In the genomic region with DNA sequence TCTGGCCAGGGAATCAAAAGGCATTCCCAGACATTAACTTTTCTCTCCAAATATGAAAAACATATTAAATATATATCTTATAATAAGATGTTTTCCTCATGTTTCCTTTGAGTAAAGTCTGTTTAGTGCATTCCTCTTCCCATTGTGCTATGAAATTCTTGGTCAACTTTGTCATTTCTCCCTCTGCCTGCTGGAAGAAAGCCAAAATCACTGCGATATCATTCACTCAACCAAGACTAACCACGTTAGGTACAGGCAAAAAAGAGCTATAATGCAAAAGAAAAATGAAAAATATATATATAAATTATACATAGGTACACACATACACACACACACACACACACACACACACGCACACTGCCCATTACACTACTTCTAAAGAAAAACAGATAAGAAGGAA, we compare ENCODE assay signal across 19 cellular contexts.
DNase-seq lines count a peak whose midpoint lies in the region; ATAC-seq, FAIRE-seq and TF ChIP-seq lines count a peak whose summit lies in the region.
"Had no signal": no experiment of that assay in that cellular context is flagged by ENCODE, and none has a peak within 500 bp of the region (broad histone marks: within the 10 kb centered on the region; RNA-seq: fewer than 3 reads in every experiment).

No MANE protein-coding gene starts in this region.

- no peak for TF ChIP-seq POLR2A in thyroid gland (IDR thresholded peaks at IDR 0.05)

- H3F3A ChIP-seq in GM23248 (ENCODE audit: insufficient read depth) (no peaks in the 10 kb centered on the region), neural cell (ENCODE audit: insufficient read depth, low read length, poor library complexity, severe bottlenecking) (no peaks in the 10 kb centered on the region)

- H3K27me3 ChIP-seq in GM23248 (replicated peaks; ENCODE audit: insufficient read depth) (no peaks in the 10 kb centered on the region), neural cell (ENCODE audit: insufficient read depth, low read depth, low read length) (no peaks in the 10 kb centered on the region), thyroid gland (no peaks in the 10 kb centered on the region)
- H3K27me3 ChIP-seq: ascending aorta, BLaER1 had no signal

- TF ChIP-seq RAD21 in neural cell (conservative IDR thresholded peaks at IDR 0.05) = no peak

- H3K4me1 ChIP-seq in GM23248 (ENCODE audit: insufficient read depth) (no peaks in the 10 kb centered on the region), thyroid gland (no peaks in the 10 kb centered on the region)
- H3K4me1 ChIP-seq: ascending aorta, BLaER1, spleen had no signal

- in situ Hi-C loops in GM23248 (cut with MboI) = no loop called here

- FAIRE-seq in RCC 7860 (lab: Jason Lieb, UNC) = no peak

- H3K4me2 ChIP-seq in GM23248 (ENCODE audit: unreplicated experiment) (no peak overlapping the region), neural cell (ENCODE audit: low read length) (no peak overlapping the region)
- H3K4me2 ChIP-seq: BLaER1 had no signal

- ATAC-seq in naive thymus-derived CD8-positive, alpha-beta T cell = no peak
- no peak for ATAC-seq in HG02852 (IDR thresholded peaks at IDR 0.05; ENCODE audit: unreplicated experiment)
- ATAC-seq: natural killer cell had no signal

- POLR2A ChIA-PET in naive thymus-derived CD8-positive, alpha-beta T cell (lab: Charles Lee) = no interaction called here

- no peak for TF ChIP-seq CTCF in epithelial cell of proximal tubule (conservative IDR thresholded peaks at IDR 0.05; ENCODE audit: low read depth, low read length)
- no peak for TF ChIP-seq CTCF in neural cell (IDR thresholded peaks at IDR 0.05; ENCODE audit: poor library complexity, severe bottlenecking)
- no peak for TF ChIP-seq CTCF in thyroid gland (IDR thresholded peaks at IDR 0.05)

- H3K27ac ChIP-seq in GM23248 (no peak overlapping the region), neural cell (ENCODE audit: low read length) (peak overlapping the region; percentile 66), thyroid gland (no peak overlapping the region)
- H3K27ac ChIP-seq: ascending aorta, BLaER1, spleen, WERI-Rb-1 had no signal

- H4K20me1 ChIP-seq in GM23248 (ENCODE audit: insufficient read depth) (no peaks in the 10 kb centered on the region), neural cell (ENCODE audit: insufficient read depth) (no peaks in the 10 kb centered on the region)
- H4K20me1 ChIP-seq: BLaER1 had no signal

- H3K4me3 Mint-ChIP-seq in naive thymus-derived CD8-positive, alpha-beta T cell = no peak overlapping the region
- H3K4me3 Mint-ChIP-seq: activated naive CD4-positive, alpha-beta T cell treated with anti-CD3 and anti-CD28 coated beads for 36 hours; natural killer cell; T-helper 1 cell treated with Interleukin-12 subunit alpha and Interleukin-12 subunit beta and Interleukin-4 antibody, amounts not matched to agents 30 μg/mL and 1 μg/mL, for 36 hours had no signal

- WGBS in GM23248 (ENCODE audit: low coverage in 1 of 2, low lambda C conversion rate in 2 of 2, missing lambda C conversion rate in 2 of 2), 2 experiments = 35 to 43% methylated on average over 3 of the region's 3 CpGs
- 31 to 35% methylated on average over 3 of the region's 3 CpGs for WGBS in thyroid gland, 2 donors

- H3K9me2 ChIP-seq in GM23248 (ENCODE audit: insufficient read depth) (no peaks in the 10 kb centered on the region), neural cell (ENCODE audit: insufficient read depth, low read length) (no peaks in the 10 kb centered on the region)

- H3K9me3 Mint-ChIP-seq in naive thymus-derived CD8-positive, alpha-beta T cell = no peaks in the 10 kb centered on the region
- H3K9me3 Mint-ChIP-seq: activated naive CD4-positive, alpha-beta T cell treated with anti-CD3 and anti-CD28 coated beads for 36 hours; natural killer cell; T-helper 1 cell treated with Interleukin-12 subunit alpha and Interleukin-12 subunit beta and Interleukin-4 antibody, amounts not matched to agents 30 μg/mL and 1 μg/mL, for 36 hours had no signal

- H3K27me3 Mint-ChIP-seq in naive thymus-derived CD8-positive, alpha-beta T cell = peaks cover 0 to 21% (median 12%) of the 10 kb centered on the region in 5 donors

- H3K9ac ChIP-seq in GM23248 (no peak overlapping the region), neural cell (ENCODE audit: low read length) (no peak overlapping the region)
- H3K9ac ChIP-seq: BLaER1 had no signal

- H3K27ac Mint-ChIP-seq in naive thymus-derived CD8-positive, alpha-beta T cell = no peak overlapping the region
- H3K27ac Mint-ChIP-seq: activated naive CD4-positive, alpha-beta T cell treated with anti-CD3 and anti-CD28 coated beads for 36 hours; natural killer cell; T-helper 1 cell treated with Interleukin-12 subunit alpha and Interleukin-12 subunit beta and Interleukin-4 antibody, amounts not matched to agents 30 μg/mL and 1 μg/mL, for 36 hours had no signal

- DNase-seq in GM23248 (peak; percentile 6), RCC 7860 (ENCODE audit: low spot score) (peak; percentile 22), epithelial cell of proximal tubule (ENCODE audit: low read depth) (peak; percentile 7), thyroid gland (no peak)
- no peak for DNase-seq in naive thymus-derived CD8-positive, alpha-beta T cell
- DNase-seq: activated CD4-positive, alpha-beta T cell treated with anti-CD3 and anti-CD28 coated beads, Interleukin-2, amount 50 U/mL, for 4 hours; activated naive CD4-positive, alpha-beta T cell treated with anti-CD3 and anti-CD28 coated beads for 36 hours; cortex of kidney; glutamatergic neuron; natural killer cell; SHP77; spleen; WERI-Rb-1 had no signal

- H3K4me3 ChIP-seq in GM23248 = no peak overlapping the region
- no peak overlapping the region for H3K4me3 ChIP-seq in epithelial cell of proximal tubule (ENCODE audit: low read depth, low read length)
- no peak overlapping the region for H3K4me3 ChIP-seq in neural cell (ENCODE audit: low read length)
- H3K4me3 ChIP-seq in thyroid gland (replicated peaks in 1 of 3) = no peak overlapping the region
- H3K4me3 ChIP-seq: ascending aorta, BLaER1, lung, spleen had no signal

- no peak for TF ChIP-seq EP300 in neural cell (conservative IDR thresholded peaks at IDR 0.05; ENCODE audit: poor library complexity, severe bottlenecking)

- intact Hi-C loops in thyroid gland (cut with DNase I) = no loop called here

- no peaks in the 10 kb centered on the region for H3K9me3 ChIP-seq in GM23248 (ENCODE audit: low read depth)
- no peaks in the 10 kb centered on the region for H3K9me3 ChIP-seq in neural cell (ENCODE audit: low read length)
- no peaks in the 10 kb centered on the region for H3K9me3 ChIP-seq in thyroid gland
- H3K9me3 ChIP-seq: ascending aorta, BLaER1, spleen had no signal

- H3K36me3 ChIP-seq in GM23248 (ENCODE audit: low read depth) (no peaks in the 10 kb centered on the region), neural cell (ENCODE audit: insufficient read depth, low read length) (no peaks in the 10 kb centered on the region), thyroid gland (no peaks in the 10 kb centered on the region)
- H3K36me3 ChIP-seq: ascending aorta, BLaER1, spleen, WERI-Rb-1 had no signal

- H3K4me1 Mint-ChIP-seq in naive thymus-derived CD8-positive, alpha-beta T cell = no peaks in the 10 kb centered on the region
- H3K4me1 Mint-ChIP-seq: natural killer cell had no signal

- H3K79me2 ChIP-seq in GM23248 (ENCODE audit: insufficient read depth) (no peaks in the 10 kb centered on the region), neural cell (replicated peaks; ENCODE audit: insufficient read depth, low read length) (no peaks in the 10 kb centered on the region)

- no peaks in the 10 kb centered on the region for H3K36me3 Mint-ChIP-seq in naive thymus-derived CD8-positive, alpha-beta T cell
- H3K36me3 Mint-ChIP-seq: natural killer cell had no signal

- no peak overlapping the region for H2AFZ ChIP-seq in GM23248
- H2AFZ ChIP-seq in neural cell (ENCODE audit: low read depth, low read length) = no peak overlapping the region

TF ChIP-seq in neural cell, 6 proteins besides CTCF, POLR2A, EP300 and RAD21:
- TF ChIP-seq EZH2 (IDR thresholded peaks at IDR 0.05; ENCODE audit: borderline replicate concordance, insufficient read depth, low read length, poor library complexity, severe bottlenecking) = no peak

Comparison
In these comparisons a context has a peak if more than half of its experiments do, and no peak if none do; other contexts are left out.
1. DNase-seq: peak in GM23248 (single experiment), RCC 7860 (single experiment) and epithelial cell of proximal tubule (single experiment); none in naive thymus-derived CD8-positive, alpha-beta T cell (0 of 10) and thyroid gland (0 of 2).